1 cellular context compared by ENCODE assay signal in genomic region chr1:179079113-179079761, GRCh38.
TF ChIP-seq lines count a peak whose summit lies in the region.

No MANE protein-coding gene starts in this region.

TF ChIP-seq in HCT116, 20 proteins besides CTCF, POLR2A, EP300 and RAD21 (continued from another document):
- TF ChIP-seq ZBTB33 (IDR thresholded peaks at IDR 0.05; ENCODE audit: extremely low read depth, insufficient replicate concordance, low read length) (no peak), EGR1 (IDR thresholded peaks at IDR 0.05; ENCODE audit: low read depth) (no peak)
TF ChIP-seq in HCT116: peak in this region for 0.
